ENCODE assay signal across 15 cellular contexts in genomic region chr10:15897282-15897681, GRCh38. TPM values are rescaled to one million over a fixed set of nuclear protein-coding genes. Genes with fewer than 3 reads are reported as not detected.
DNase-seq lines count a peak whose midpoint lies in the region; ATAC-seq and TF ChIP-seq lines count a peak whose summit lies in the region.
"Had no signal": no experiment of that assay in that cellular context is flagged by ENCODE, and none has a peak within 500 bp of the region (broad histone marks: within the 10 kb centered on the region; RNA-seq: fewer than 3 reads in every experiment).

No MANE protein-coding gene starts in this region.

- in situ Hi-C loops in G401 (cut with HindIII; ENCODE audit: low sequenced_read_pairs): no loop called here

- H3K4me3 ChIP-seq in fibroblast of mammary gland (ENCODE audit: control insufficient read depth, low read depth, low read length): no peak overlapping the region
- H3K4me3 ChIP-seq: smooth muscle cell had no signal

- TF ChIP-seq CTCF in fibroblast of mammary gland (conservative IDR thresholded peaks at IDR 0.05; ENCODE audit: control insufficient read depth, insufficient read depth, low read depth, low read length): no peak

- ATAC-seq in GM21786 (IDR thresholded peaks at IDR 0.05; ENCODE audit: unreplicated experiment): no peak
- ATAC-seq: stimulated activated naive CD8-positive, alpha-beta T cell treated with anti-CD3 and anti-CD28 coated beads, Interleukin-15, amount 100 ng/mL, for 72 hours had no signal

- DNase-seq in GM03348 (ENCODE audit: low spot score): peak; percentile 11
- DNase-seq in RPMI7951 (ENCODE audit: low read depth): peak; percentile 56
- DNase-seq in fibroblast of mammary gland (ENCODE audit: low read depth): peak; percentile 62
- DNase-seq in renal cortical epithelial cell (ENCODE audit: low read depth): peak; percentile 32
- DNase-seq in DMS153 (lab: John Stamatoyannopoulos, UW): no peak
- no peak for DNase-seq in G401 (ENCODE audit: low spot score)
- no peak for DNase-seq in stimulated activated CD4-positive, alpha-beta T cell treated with anti-CD3 and anti-CD28 coated beads, Interleukin-2, amount 100 ng/mL, for 24 hours
- DNase-seq: CD4-positive, alpha-beta T cell; KG1; kidney; NCI-H187; NCI-H524 treated with DMSO at 0.1 percent for 48 hours; stimulated activated naive CD8-positive, alpha-beta T cell treated with anti-CD3 and anti-CD28 coated beads, Interleukin-15, amount 100 ng/mL, for 72 hours had no signal

RNA-seq across cellular contexts. Expression of gene MINDY3, which starts 37.0 kb away (rescaled TPM):
- 29.0 and 35.7 TPM in 2 replicates for total RNA-seq in RPMI7951 (2014; rRNA removed; shearing (Covaris generic))
- total RNA-seq in renal cortical epithelial cell: 34.6 and 37.2 TPM in 2 replicates
- 13.9 and 23.3 TPM in 2 replicates for total RNA-seq in G401 (2014; rRNA removed; shearing (Covaris generic))

Comparison
In these comparisons a context has a peak if more than half of its experiments do, and no peak if none do; other contexts are left out.
1. DNase-seq: peak in GM03348 (single experiment), RPMI7951 (single experiment), fibroblast of mammary gland (single experiment) and renal cortical epithelial cell (single experiment); none in DMS153 (single experiment), G401 (single experiment) and stimulated activated CD4-positive, alpha-beta T cell treated with anti-CD3 and anti-CD28 coated beads, Interleukin-2, amount 100 ng/mL, for 24 hours (0 of 2).